Comparison of ENCODE assay signal across 39 cellular contexts in genomic region chr11:6875761-6876160, GRCh38. TPM values are rescaled to one million over a fixed set of nuclear protein-coding genes. Genes with fewer than 3 reads are reported as not detected.
"Had no signal": no experiment of that assay in that cellular context is flagged by ENCODE, and none has a peak within 500 bp of the region (broad histone marks: within the 10 kb centered on the region; RNA-seq: fewer than 3 reads in every experiment).

No MANE protein-coding gene starts in this region.

- FAIRE-seq: bronchial epithelial cell, TTC549 had no signal

- H3K27ac Mint-ChIP-seq: activated B cell treated with CpG ODN at 0.5 μM for 24 hours; activated CD4-positive, alpha-beta memory T cell treated with anti-CD3 and anti-CD28 coated beads, Interleukin-2, amount 10 ng/mL, durations not matched to agents 7 days and 5 days; activated CD4-positive, alpha-beta T cell treated with anti-CD3 and anti-CD28 coated beads, Interleukin-2, amount 10 ng/mL, durations not matched to agents 24 days and 14 days; activated CD8-positive, alpha-beta memory T cell treated with anti-CD3 and anti-CD28 coated beads, Interleukin-2, amount 10 ng/mL, durations not matched to agents 7 days and 5 days; activated CD8-positive, alpha-beta T cell treated with anti-CD3 and anti-CD28 coated beads, Interleukin-2, amount 10 ng/mL, durations not matched to agents 7 days and 5 days; activated naive CD4-positive, alpha-beta T cell treated with anti-CD3 and anti-CD28 coated beads, Interleukin-2, amount 10 ng/mL, durations not matched to agents 7 days and 5 days; activated naive CD4-positive, alpha-beta T cell treated with anti-CD3 and anti-CD28 coated beads, Interleukin-2, amount 50 U/mL, for 24 hours; activated naive CD8-positive, alpha-beta T cell; activated naive CD8-positive, alpha-beta T cell treated with anti-CD3 and anti-CD28 coated beads, Interleukin-2, amount 10 ng/mL, durations not matched to agents 7 days and 5 days; activated naive CD8-positive, alpha-beta T cell treated with anti-CD3 and anti-CD28 coated beads, Interleukin-2, amount 50 U/mL, for 24 hours; activated T-cell treated with anti-CD3 and anti-CD28 coated beads, Interleukin-2, amount 50 U/mL, for 24 hours; activated T-helper 2 cell treated with anti-CD3 and anti-CD28 coated beads, Interferon-gamma antibody, Interleukin-2, Interleukin-4, amounts not matched to agents 10 μg/mL and 5 μg/mL and 100 μg/mL, durations not matched to agents 14 hours and 24 hours and 36 hours; brain; T-helper 2 cell treated with Interferon-gamma antibody and Interleukin-4, amounts not matched to agents 5 μg/mL and 100 μg/mL, for 36 hours had no signal

- H3K36me3 Mint-ChIP-seq: activated CD8-positive, alpha-beta memory T cell treated with anti-CD3 and anti-CD28 coated beads, Interleukin-2, amount 10 ng/mL, durations not matched to agents 7 days and 5 days; activated naive CD4-positive, alpha-beta T cell treated with anti-CD3 and anti-CD28 coated beads, Interleukin-2, amount 10 ng/mL, durations not matched to agents 7 days and 5 days; activated naive CD4-positive, alpha-beta T cell treated with anti-CD3 and anti-CD28 coated beads, Interleukin-2, amount 50 U/mL, for 24 hours; activated naive CD8-positive, alpha-beta T cell; activated naive CD8-positive, alpha-beta T cell treated with anti-CD3 and anti-CD28 coated beads, Interleukin-2, amount 10 ng/mL, durations not matched to agents 7 days and 5 days; brain had no signal

- H3K27me3 ChIP-seq: ascending aorta, cardiac muscle cell, colonic mucosa had no signal

- H3K4me1 ChIP-seq: ascending aorta, colonic mucosa had no signal

- H3K27me3 Mint-ChIP-seq: activated CD4-positive, alpha-beta T cell treated with anti-CD3 and anti-CD28 coated beads, Interleukin-2, amount 10 ng/mL, durations not matched to agents 24 days and 14 days; activated naive CD4-positive, alpha-beta T cell treated with anti-CD3 and anti-CD28 coated beads, Interleukin-2, amount 10 ng/mL, durations not matched to agents 7 days and 5 days; activated naive CD8-positive, alpha-beta T cell treated with anti-CD3 and anti-CD28 coated beads, Interleukin-2, amount 10 ng/mL, durations not matched to agents 7 days and 5 days; brain had no signal

- DNase-seq: activated B cell treated with CpG ODN at 0.5 μM for 24 hours; activated CD4-positive, alpha-beta memory T cell treated with anti-CD3 and anti-CD28 coated beads, Interleukin-2, amount 10 ng/mL, durations not matched to agents 7 days and 5 days; activated CD4-positive, alpha-beta T cell treated with anti-CD3 and anti-CD28 coated beads for 4 hours; activated CD4-positive, alpha-beta T cell treated with anti-CD3 and anti-CD28 coated beads, Interleukin-2, amount 10 ng/mL, durations not matched to agents 24 days and 14 days; activated CD4-positive, alpha-beta T cell treated with anti-CD3 and anti-CD28 coated beads, Interleukin-2, amount 50 U/mL, for 1 hour; activated CD4-positive, alpha-beta T cell treated with anti-CD3 and anti-CD28 coated beads, Interleukin-2, amount 50 U/mL, for 4 hours; activated CD4-positive, CD25-positive, alpha-beta regulatory T cell treated with anti-CD3 and anti-CD28 coated beads, Interleukin-2, amount 50 U/mL, for 72 hours; activated CD8-positive, alpha-beta memory T cell treated with anti-CD3 and anti-CD28 coated beads for 24 hours; activated CD8-positive, alpha-beta memory T cell treated with anti-CD3 and anti-CD28 coated beads, Interleukin-2, amount 10 ng/mL, durations not matched to agents 7 days and 5 days; activated CD8-positive, alpha-beta memory T cell treated with anti-CD3 and anti-CD28 coated beads, Interleukin-2, amount 50 U/mL, for 48 hours; activated CD8-positive, alpha-beta T cell treated with anti-CD3 and anti-CD28 coated beads, Interleukin-2, amount 10 ng/mL, durations not matched to agents 7 days and 5 days; activated effector memory CD4-positive, alpha-beta T cell treated with Interleukin-2 at 50 U/mL for 16 hours; activated gamma-delta T cell; activated naive CD4-positive, alpha-beta T cell treated with anti-CD3 and anti-CD28 coated beads, Interleukin-2, amount 10 ng/mL, durations not matched to agents 7 days and 5 days; activated naive CD4-positive, alpha-beta T cell treated with Interleukin-2 at 50 U/mL for 16 hours; activated naive CD8-positive, alpha-beta T cell treated with anti-CD3 and anti-CD28 coated beads, Interleukin-2, amount 10 ng/mL, durations not matched to agents 7 days and 5 days; activated naive CD8-positive, alpha-beta T cell treated with anti-CD3 and anti-CD28 coated beads, Interleukin-2, amount 50 U/mL, for 24 hours; activated T-cell treated with anti-CD3 and anti-CD28 coated beads, Interleukin-2, amount 50 U/mL, for 24 hours; activated T-cell treated with anti-CD3 and anti-CD28 coated beads, Interleukin-2, amount 50 U/mL, for 48 hours; amygdala; anterior cingulate cortex; caudate nucleus; cerebellar nuclear complex; colonic mucosa; T-helper 2 cell; T-helper 9 cell had no signal

- H3K9me3 ChIP-seq: ascending aorta, colonic mucosa had no signal

- H3K36me3 ChIP-seq: ascending aorta, cardiac muscle cell, colonic mucosa had no signal

- H3K27ac ChIP-seq: ascending aorta, cardiac muscle cell, colonic mucosa, VCaP had no signal

- H3K9me3 Mint-ChIP-seq: activated B cell treated with CpG ODN at 0.5 μM for 24 hours; activated CD4-positive, alpha-beta memory T cell treated with anti-CD3 and anti-CD28 coated beads, Interleukin-2, amount 10 ng/mL, durations not matched to agents 7 days and 5 days; activated CD4-positive, alpha-beta T cell treated with anti-CD3 and anti-CD28 coated beads, Interleukin-2, amount 10 ng/mL, durations not matched to agents 24 days and 14 days; activated naive CD4-positive, alpha-beta T cell treated with anti-CD3 and anti-CD28 coated beads, Interleukin-2, amount 10 ng/mL, durations not matched to agents 7 days and 5 days; activated naive CD4-positive, alpha-beta T cell treated with anti-CD3 and anti-CD28 coated beads, Interleukin-2, amount 50 U/mL, for 24 hours; activated naive CD8-positive, alpha-beta T cell treated with anti-CD3 and anti-CD28 coated beads, Interleukin-2, amount 10 ng/mL, durations not matched to agents 7 days and 5 days; activated naive CD8-positive, alpha-beta T cell treated with anti-CD3 and anti-CD28 coated beads, Interleukin-2, amount 50 U/mL, for 24 hours; activated T-cell treated with anti-CD3 and anti-CD28 coated beads, Interleukin-2, amount 50 U/mL, for 24 hours; activated T-helper 2 cell treated with anti-CD3 and anti-CD28 coated beads, Interferon-gamma antibody, Interleukin-2, Interleukin-4, amounts not matched to agents 10 μg/mL and 5 μg/mL and 100 μg/mL, durations not matched to agents 14 hours and 24 hours and 36 hours; central memory CD8-positive, alpha-beta T cell; T-helper 2 cell treated with Interferon-gamma antibody and Interleukin-4, amounts not matched to agents 5 μg/mL and 100 μg/mL, for 36 hours had no signal

- H3K4me1 Mint-ChIP-seq: activated B cell treated with CpG ODN at 0.5 μM for 24 hours; activated CD4-positive, alpha-beta memory T cell treated with anti-CD3 and anti-CD28 coated beads, Interleukin-2, amount 10 ng/mL, durations not matched to agents 7 days and 5 days; activated CD4-positive, alpha-beta T cell treated with anti-CD3 and anti-CD28 coated beads, Interleukin-2, amount 10 ng/mL, durations not matched to agents 24 days and 14 days; activated CD8-positive, alpha-beta memory T cell treated with anti-CD3 and anti-CD28 coated beads, Interleukin-2, amount 10 ng/mL, durations not matched to agents 7 days and 5 days; activated naive CD4-positive, alpha-beta T cell treated with anti-CD3 and anti-CD28 coated beads, Interleukin-2, amount 10 ng/mL, durations not matched to agents 7 days and 5 days; activated naive CD4-positive, alpha-beta T cell treated with anti-CD3 and anti-CD28 coated beads, Interleukin-2, amount 50 U/mL, for 24 hours; activated naive CD8-positive, alpha-beta T cell treated with anti-CD3 and anti-CD28 coated beads, Interleukin-2, amount 10 ng/mL, durations not matched to agents 7 days and 5 days; activated naive CD8-positive, alpha-beta T cell treated with anti-CD3 and anti-CD28 coated beads, Interleukin-2, amount 50 U/mL, for 24 hours; brain; central memory CD8-positive, alpha-beta T cell had no signal

- ATAC-seq: activated CD8-positive, alpha-beta memory T cell treated with anti-CD3 and anti-CD28 coated beads, Interleukin-2, amount 10 ng/mL, durations not matched to agents 7 days and 5 days; activated CD8-positive, alpha-beta T cell treated with anti-CD3 and anti-CD28 coated beads, Interleukin-2, amount 10 ng/mL, durations not matched to agents 7 days and 5 days; activated naive CD8-positive, alpha-beta T cell treated with anti-CD3 and anti-CD28 coated beads, Interleukin-2, amount 50 U/mL, for 24 hours had no signal

- H3K4me3 Mint-ChIP-seq: activated B cell treated with CpG ODN at 0.5 μM for 24 hours; activated CD4-positive, alpha-beta memory T cell treated with anti-CD3 and anti-CD28 coated beads, Interleukin-2, amount 10 ng/mL, durations not matched to agents 7 days and 5 days; activated CD4-positive, alpha-beta T cell treated with anti-CD3 and anti-CD28 coated beads, Interleukin-2, amount 10 ng/mL, durations not matched to agents 24 days and 14 days; activated CD8-positive, alpha-beta memory T cell treated with anti-CD3 and anti-CD28 coated beads, Interleukin-2, amount 10 ng/mL, durations not matched to agents 7 days and 5 days; activated CD8-positive, alpha-beta T cell treated with anti-CD3 and anti-CD28 coated beads, Interleukin-2, amount 10 ng/mL, durations not matched to agents 7 days and 5 days; activated naive CD4-positive, alpha-beta T cell treated with anti-CD3 and anti-CD28 coated beads, Interleukin-2, amount 10 ng/mL, durations not matched to agents 7 days and 5 days; activated naive CD4-positive, alpha-beta T cell treated with anti-CD3 and anti-CD28 coated beads, Interleukin-2, amount 50 U/mL, for 24 hours; activated naive CD8-positive, alpha-beta T cell; activated naive CD8-positive, alpha-beta T cell treated with anti-CD3 and anti-CD28 coated beads, Interleukin-2, amount 10 ng/mL, durations not matched to agents 7 days and 5 days; activated naive CD8-positive, alpha-beta T cell treated with anti-CD3 and anti-CD28 coated beads, Interleukin-2, amount 50 U/mL, for 24 hours; activated T-cell treated with anti-CD3 and anti-CD28 coated beads, Interleukin-2, amount 50 U/mL, for 24 hours; brain; central memory CD8-positive, alpha-beta T cell; T-helper 2 cell treated with Interferon-gamma antibody and Interleukin-4, amounts not matched to agents 5 μg/mL and 100 μg/mL, for 36 hours had no signal

- H3K4me3 ChIP-seq: ascending aorta, cardiac muscle cell, colonic mucosa had no signal

RNA-seq across cellular contexts. Expression of gene OR10A4, which starts 0.7 kb away (rescaled TPM):
- total RNA-seq: activated B cell treated with CpG ODN at 0.5 μM for 24 hours; activated CD4-positive, alpha-beta memory T cell treated with anti-CD3 and anti-CD28 coated beads, Interleukin-2, amount 10 ng/mL, durations not matched to agents 7 days and 5 days; activated CD4-positive, alpha-beta T cell treated with anti-CD3 and anti-CD28 coated beads, Interleukin-2, amount 10 ng/mL, durations not matched to agents 24 days and 14 days; activated CD8-positive, alpha-beta memory T cell treated with anti-CD3 and anti-CD28 coated beads, Interleukin-2, amount 10 ng/mL, durations not matched to agents 7 days and 5 days; activated CD8-positive, alpha-beta T cell treated with anti-CD3 and anti-CD28 coated beads, Interleukin-2, amount 10 ng/mL, durations not matched to agents 7 days and 5 days; activated naive CD8-positive, alpha-beta T cell treated with anti-CD3 and anti-CD28 coated beads, Interleukin-2, amount 10 ng/mL, durations not matched to agents 7 days and 5 days; activated T-helper 2 cell treated with anti-CD3 and anti-CD28 coated beads, Interferon-gamma antibody, Interleukin-2, Interleukin-4, amounts not matched to agents 10 μg/mL and 5 μg/mL and 100 μg/mL, durations not matched to agents 14 hours and 24 hours and 36 hours; ascending aorta; bronchial epithelial cell; cardiac muscle cell; chondrocyte; colonic mucosa had no signal
- polyA plus RNA-seq: adipose tissue, cardiac muscle cell had no signal

RNA-seq across cellular contexts. Expression of gene OR10A2, which starts 12.9 kb away (rescaled TPM):
- total RNA-seq: activated B cell treated with CpG ODN at 0.5 μM for 24 hours; activated CD4-positive, alpha-beta memory T cell treated with anti-CD3 and anti-CD28 coated beads, Interleukin-2, amount 10 ng/mL, durations not matched to agents 7 days and 5 days; activated CD4-positive, alpha-beta T cell treated with anti-CD3 and anti-CD28 coated beads, Interleukin-2, amount 10 ng/mL, durations not matched to agents 24 days and 14 days; activated CD8-positive, alpha-beta memory T cell treated with anti-CD3 and anti-CD28 coated beads, Interleukin-2, amount 10 ng/mL, durations not matched to agents 7 days and 5 days; activated CD8-positive, alpha-beta T cell treated with anti-CD3 and anti-CD28 coated beads, Interleukin-2, amount 10 ng/mL, durations not matched to agents 7 days and 5 days; activated naive CD8-positive, alpha-beta T cell treated with anti-CD3 and anti-CD28 coated beads, Interleukin-2, amount 10 ng/mL, durations not matched to agents 7 days and 5 days; ascending aorta; bronchial epithelial cell; cardiac muscle cell; chondrocyte; colonic mucosa had no signal
- polyA plus RNA-seq: adipose tissue had no signal

RNA-seq across cellular contexts. Expression of gene OR2D2, which starts 16.5 kb away (rescaled TPM):
- total RNA-seq: activated B cell treated with CpG ODN at 0.5 μM for 24 hours; activated CD4-positive, alpha-beta memory T cell treated with anti-CD3 and anti-CD28 coated beads, Interleukin-2, amount 10 ng/mL, durations not matched to agents 7 days and 5 days; activated CD8-positive, alpha-beta T cell treated with anti-CD3 and anti-CD28 coated beads, Interleukin-2, amount 10 ng/mL, durations not matched to agents 7 days and 5 days; activated naive CD8-positive, alpha-beta T cell treated with anti-CD3 and anti-CD28 coated beads, Interleukin-2, amount 10 ng/mL, durations not matched to agents 7 days and 5 days; ascending aorta; bronchial epithelial cell; cardiac muscle cell; chondrocyte had no signal
- polyA plus RNA-seq: adipose tissue, cardiac muscle cell had no signal

RNA-seq across cellular contexts. Expression of gene OR10A5, which starts 30.3 kb away (rescaled TPM):
- total RNA-seq: activated B cell treated with CpG ODN at 0.5 μM for 24 hours; activated CD4-positive, alpha-beta memory T cell treated with anti-CD3 and anti-CD28 coated beads, Interleukin-2, amount 10 ng/mL, durations not matched to agents 7 days and 5 days; activated CD4-positive, alpha-beta T cell treated with anti-CD3 and anti-CD28 coated beads, Interleukin-2, amount 10 ng/mL, durations not matched to agents 24 days and 14 days; activated CD8-positive, alpha-beta memory T cell treated with anti-CD3 and anti-CD28 coated beads, Interleukin-2, amount 10 ng/mL, durations not matched to agents 7 days and 5 days; activated CD8-positive, alpha-beta T cell treated with anti-CD3 and anti-CD28 coated beads, Interleukin-2, amount 10 ng/mL, durations not matched to agents 7 days and 5 days; activated naive CD8-positive, alpha-beta T cell treated with anti-CD3 and anti-CD28 coated beads, Interleukin-2, amount 10 ng/mL, durations not matched to agents 7 days and 5 days; activated T-helper 2 cell treated with anti-CD3 and anti-CD28 coated beads, Interferon-gamma antibody, Interleukin-2, Interleukin-4, amounts not matched to agents 10 μg/mL and 5 μg/mL and 100 μg/mL, durations not matched to agents 14 hours and 24 hours and 36 hours; ascending aorta; bronchial epithelial cell; cardiac muscle cell; chondrocyte; colonic mucosa had no signal
- polyA plus RNA-seq: adipose tissue, cardiac muscle cell had no signal

RNA-seq across cellular contexts. Expression of gene OR2D3, which starts 45.0 kb away (rescaled TPM):
- total RNA-seq: activated B cell treated with CpG ODN at 0.5 μM for 24 hours; activated CD4-positive, alpha-beta memory T cell treated with anti-CD3 and anti-CD28 coated beads, Interleukin-2, amount 10 ng/mL, durations not matched to agents 7 days and 5 days; activated CD4-positive, alpha-beta T cell treated with anti-CD3 and anti-CD28 coated beads, Interleukin-2, amount 10 ng/mL, durations not matched to agents 24 days and 14 days; activated CD8-positive, alpha-beta memory T cell treated with anti-CD3 and anti-CD28 coated beads, Interleukin-2, amount 10 ng/mL, durations not matched to agents 7 days and 5 days; activated CD8-positive, alpha-beta T cell treated with anti-CD3 and anti-CD28 coated beads, Interleukin-2, amount 10 ng/mL, durations not matched to agents 7 days and 5 days; activated naive CD8-positive, alpha-beta T cell treated with anti-CD3 and anti-CD28 coated beads, Interleukin-2, amount 10 ng/mL, durations not matched to agents 7 days and 5 days; activated T-helper 2 cell treated with anti-CD3 and anti-CD28 coated beads, Interferon-gamma antibody, Interleukin-2, Interleukin-4, amounts not matched to agents 10 μg/mL and 5 μg/mL and 100 μg/mL, durations not matched to agents 14 hours and 24 hours and 36 hours; ascending aorta; bronchial epithelial cell; cardiac muscle cell; chondrocyte; colonic mucosa had no signal
- polyA plus RNA-seq: adipose tissue had no signal
